Comparison of ENCODE assay signal across 18 cellular contexts in the genomic region with DNA sequence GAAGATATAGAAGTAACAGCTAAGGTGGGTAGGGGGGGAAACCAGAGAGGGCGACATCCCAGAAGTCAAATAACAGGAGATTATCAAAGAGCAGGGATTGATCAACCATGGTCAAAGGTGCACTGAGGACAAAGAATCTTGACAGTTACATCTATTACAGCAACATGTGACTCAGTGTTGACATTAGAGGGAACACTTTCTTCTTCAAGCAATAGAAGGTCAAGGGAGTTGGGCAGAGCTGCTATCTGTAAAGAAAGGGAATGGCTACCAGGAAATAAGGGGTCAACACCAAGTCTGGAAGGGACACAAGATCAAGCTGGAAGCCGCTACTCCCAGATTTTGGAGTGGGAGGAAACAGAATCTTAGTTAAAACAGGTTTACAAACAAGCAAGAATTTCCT.
DNase-seq lines count a peak whose midpoint lies in the region; ATAC-seq, FAIRE-seq and TF ChIP-seq lines count a peak whose summit lies in the region.
"Had no signal": no experiment of that assay in that cellular context is flagged by ENCODE, and none has a peak within 500 bp of the region (broad histone marks: within the 10 kb centered on the region; RNA-seq: fewer than 3 reads in every experiment).

No MANE protein-coding gene starts in this region.

- WGBS in HepG2 (ENCODE audit: low lambda C conversion rate), result 9% methylated on average over 2 of the region's 2 CpGs

- no peaks in the 10 kb centered on the region for H4K20me1 ChIP-seq in HepG2 (ENCODE audit: insufficient read depth, low read length)
- H4K20me1 ChIP-seq: BLaER1 treated with 17β-estradiol and CSF1 and Interleukin-3, amounts not matched to agents 10 nM and 100 nM had no signal

- intact Hi-C loops in HepG2 (cut with micrococcal nuclease; ENCODE audit: unreplicated experiment), result no loop called here

- no peak for ATAC-seq in HepG2
- no peak for ATAC-seq in GM18858 (IDR thresholded peaks at IDR 0.05; ENCODE audit: unreplicated experiment)
- ATAC-seq: GM23338, HCT116 had no signal

- H3K9me3 ChIP-seq in HepG2 (ENCODE audit: low read length), result no peaks in the 10 kb centered on the region

- H2AFZ ChIP-seq in HepG2 (ENCODE audit: low read length), result no peak overlapping the region
- H2AFZ ChIP-seq: GM23338 had no signal

- CTCF ChIA-PET in HepG2 (lab: Yijun Ruan, JAX; ENCODE audit: low intra/inter-chr PET ratio, low total read pairs), result no interaction called here

- no peak overlapping the region for H3K4me3 ChIP-seq in LNCaP clone FGC (ENCODE audit: low read depth, low read length)
- no peak overlapping the region for H3K4me3 ChIP-seq in bronchial epithelial cell (ENCODE audit: low read depth, low read length)
- H3K4me3 ChIP-seq in HepG2 (replicated peaks in 1 of 3; ENCODE audit: insufficient read depth in 1 of 3, low read depth in 2 of 3, low read length in 3 of 3), result no peak overlapping the region
- H3K4me3 ChIP-seq: BLaER1 treated with 17β-estradiol and CSF1 and Interleukin-3, amounts not matched to agents 10 nM and 100 nM; GM23338 had no signal

- no TSS peak for BruUV-seq in HepG2 (replicated peaks; lab: Mats Ljungman, UMichigan)

- H3K9ac ChIP-seq in HepG2 (ENCODE audit: insufficient read depth, low read depth, low read length), result no peak overlapping the region
- H3K9ac ChIP-seq: BLaER1 treated with 17β-estradiol and CSF1 and Interleukin-3, amounts not matched to agents 10 nM and 100 nM had no signal

- TF ChIP-seq POLR2A in HepG2 (IDR thresholded peaks at IDR 0.05; ENCODE audit: insufficient read depth in 1 of 2, low read depth in 2 of 2, low read length in 2 of 2), result no peak

- H3K36me3 ChIP-seq in bronchial epithelial cell (ENCODE audit: control insufficient read depth, insufficient read depth, low read length) (no peaks in the 10 kb centered on the region), HepG2 (replicated peaks in 1 of 2; ENCODE audit: control insufficient read depth in 1 of 2, insufficient read depth in 2 of 2, low read length in 2 of 2) (no peaks in the 10 kb centered on the region)
- H3K36me3 ChIP-seq: BLaER1 treated with 17β-estradiol and CSF1 and Interleukin-3, amounts not matched to agents 10 nM and 100 nM had no signal

- POLR2A ChIA-PET in HepG2 (lab: Yijun Ruan, JAX), result no interaction called here

- no peak for TF ChIP-seq CTCF in LNCaP clone FGC (IDR thresholded peaks at IDR 0.05; ENCODE audit: control insufficient read depth, extremely low read depth, insufficient read depth)
- no peak for TF ChIP-seq CTCF in bronchial epithelial cell (IDR thresholded peaks at IDR 0.05; ENCODE audit: insufficient read depth, low read length, severe bottlenecking)
- TF ChIP-seq CTCF in HepG2 (CRISPR knock-in tag; IDR thresholded peaks at IDR 0.05), result no peak

- TF ChIP-seq RAD21 in HepG2 (CRISPR knock-in tag; IDR thresholded peaks at IDR 0.05), result no peak

- H3K4me2 ChIP-seq in HepG2 (ENCODE audit: low read depth, low read length), result no peak overlapping the region
- H3K4me2 ChIP-seq: BLaER1 treated with 17β-estradiol and CSF1 and Interleukin-3, amounts not matched to agents 10 nM and 100 nM; GM23338 had no signal

- no peaks in the 10 kb centered on the region for H3K4me1 ChIP-seq in HepG2 (ENCODE audit: insufficient read depth, low read length)
- H3K4me1 ChIP-seq: BLaER1 treated with 17β-estradiol and CSF1 and Interleukin-3, amounts not matched to agents 10 nM and 100 nM had no signal

- in situ Hi-C loops in HepG2 (cut with HindIII; ENCODE audit: extremely low pct_ligation_motif_present, low pct_unique_long_range_greater_than_20kb), result no loop called here

- H3K27me3 ChIP-seq in bronchial epithelial cell (ENCODE audit: control insufficient read depth, insufficient read depth, low read length), result no peaks in the 10 kb centered on the region
- H3K27me3 ChIP-seq in HepG2 (ENCODE audit: control insufficient read depth in 1 of 2, insufficient read depth in 2 of 2, low read length in 2 of 2), result no peaks in the 10 kb centered on the region
- H3K27me3 ChIP-seq: BLaER1 treated with 17β-estradiol and CSF1 and Interleukin-3, amounts not matched to agents 10 nM and 100 nM had no signal

- H3K27ac ChIP-seq in HepG2 (ENCODE audit: extremely low read length, insufficient read depth, low read length), result no peak overlapping the region
- H3K27ac ChIP-seq: BLaER1 treated with 17β-estradiol and CSF1 and Interleukin-3, amounts not matched to agents 10 nM and 100 nM had no signal

- FAIRE-seq in bronchial epithelial cell (lab: Jason Lieb, UNC) (no peak), HepG2 (lab: Jason Lieb, UNC) (no peak), urothelium cell line (lab: Jason Lieb, UNC) (peak; percentile 35)
- FAIRE-seq: G401.6, GM12891, H54, HTR-8/SVneo had no signal

- TF ChIP-seq EP300 in HepG2 (IDR thresholded peaks at IDR 0.05; ENCODE audit: low read depth in 2 of 2, low read length in 2 of 2), result 0 out of 4 replicates have a peak, but pooled peaks of 1 of the 2 experiments have one; percentile 26
- TF ChIP-seq EP300 in HepG2 (CRISPR knock-in tag; IDR thresholded peaks at IDR 0.05; ENCODE audit: borderline replicate concordance), result no peak

- no peaks in the 10 kb centered on the region for H3K79me2 ChIP-seq in HepG2 (ENCODE audit: insufficient read depth, low read length)

- DNase-seq in LNCaP clone FGC (ENCODE audit: low read depth) (peak; percentile 39), bronchial epithelial cell (ENCODE audit: low read depth) (peak; percentile 12), HepG2 (ENCODE audit: low spot score) (no peak), urothelium cell line (ENCODE audit: low spot score) (no peak), DMS153 treated with DMSO at 0.1 percent for 48 hours (lab: John Stamatoyannopoulos, UW; ENCODE audit: unreplicated experiment) (no peak), HK-2 (ENCODE audit: unreplicated experiment) (no peak)
- DNase-seq: CD4-positive, alpha-beta T cell; DMS153; HFFc6; KBM-7 had no signal

TF ChIP-seq in HepG2, 621 proteins besides CTCF, POLR2A, EP300 and RAD21:
- TF ChIP-seq EHMT2 (IDR thresholded peaks at IDR 0.05; ENCODE audit: borderline replicate concordance, low read depth, low read length), result no peak
- TF ChIP-seq FOXA1 (IDR thresholded peaks at IDR 0.05), result no peak
- 0 out of 2 replicates have a peak, but pooled peaks have one; percentile 34 for TF ChIP-seq FOXA1 (CRISPR knock-in tag; IDR thresholded peaks at IDR 0.05)
- TF ChIP-seq, protein P1, sequence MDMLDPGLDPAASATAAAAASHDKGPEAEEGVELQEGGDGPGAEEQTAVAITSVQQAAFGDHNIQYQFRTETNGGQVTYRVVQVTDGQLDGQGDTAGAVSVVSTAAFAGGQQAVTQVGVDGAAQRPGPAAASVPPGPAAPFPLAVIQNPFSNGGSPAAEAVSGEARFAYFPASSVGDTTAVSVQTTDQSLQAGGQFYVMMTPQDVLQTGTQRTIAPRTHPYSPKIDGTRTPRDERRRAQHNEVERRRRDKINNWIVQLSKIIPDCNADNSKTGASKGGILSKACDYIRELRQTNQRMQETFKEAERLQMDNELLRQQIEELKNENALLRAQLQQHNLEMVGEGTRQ (IDR thresholded peaks at IDR 0.05; ENCODE audit: low read depth, low read length), result 0 out of 2 replicates have a peak, but pooled peaks have one; percentile 23
- TF ChIP-seq, protein P1 (CRISPR knock-in tag; IDR thresholded peaks at IDR 0.05; ENCODE audit: borderline replicate concordance), result no peak
- peak; percentile 40; the same call in 1 of the 2 replicates for TF ChIP-seq FOSL2 (CRISPR knock-in tag; IDR thresholded peaks at IDR 0.05)
TF ChIP-seq in HepG2: peak in this region for 3.

Comparison
In these comparisons a context has a peak if more than half of its experiments do, and no peak if none do; other contexts are left out.
1. DNase-seq: peak in LNCaP clone FGC (single experiment) and bronchial epithelial cell (single experiment); none in HepG2 (single experiment), urothelium cell line (single experiment), DMS153 treated with DMSO at 0.1 percent for 48 hours (single experiment) and HK-2 (single experiment).